22 cellular contexts compared by ENCODE assay signal in genomic region chr7:71206183-71206582, GRCh38.
"Had no signal": no experiment of that assay in that cellular context is flagged by ENCODE, and none has a peak within 500 bp of the region (broad histone marks: within the 10 kb centered on the region; RNA-seq: fewer than 3 reads in every experiment).

No MANE protein-coding gene starts in this region.

- H3K4me1 ChIP-seq: SJSA1 had no signal

- H3K4me3 ChIP-seq: K562, SJSA1, SK-N-MC had no signal

- ATAC-seq: K562 had no signal

- H3K9ac ChIP-seq: KMS-11 had no signal

- H3K27me3 ChIP-seq: SJSA1 had no signal

- H3K36me3 ChIP-seq: SJSA1 had no signal

- H3K27ac ChIP-seq: HL-60, KMS-11, SJSA1 had no signal

- DNase-seq: Kasumi-1, MM.1S, NCI-H1092, NCI-H1105 treated with DMSO at 0.1 percent for 48 hours, NCI-H1417 treated with DMSO at 0.1 percent for 48 hours, NCI-H146, NCI-H1694 treated with DMSO at 0.1 percent for 48 hours, NCI-H1930, NCI-H2081, NCI-H2107, NCI-H2227 treated with DMSO at 0.1 percent for 48 hours, NCI-H524, NCI-H526 treated with DMSO at 0.1 percent for 48 hours, NCI-H748 treated with DMSO at 0.1 percent for 48 hours, Right ventricle myocardium superior, RPMI8226, SIG-M5 had no signal

- H3K4me2 ChIP-seq: KMS-11 had no signal
